Comparison of ENCODE assay signal across 8 cellular contexts in the genomic region with DNA sequence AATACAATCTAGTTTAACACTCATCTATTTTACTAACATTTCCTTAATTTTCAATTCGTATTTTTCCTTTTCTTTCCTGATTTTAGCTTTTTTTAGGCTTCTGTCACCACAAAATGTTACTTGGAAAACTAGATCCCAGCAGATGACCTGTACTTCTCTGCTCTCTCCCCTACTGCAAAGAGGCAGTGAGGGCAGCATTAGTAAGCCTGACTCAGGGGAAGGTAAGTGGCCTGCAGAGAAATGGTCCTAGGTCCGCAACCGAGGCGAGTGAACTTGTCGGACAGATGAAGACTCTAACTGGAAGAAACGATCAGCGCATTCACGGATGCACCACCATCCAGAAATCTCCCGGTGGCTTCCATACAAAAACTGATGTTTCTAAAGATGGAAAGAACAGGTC. TPM values are rescaled to one million over a fixed set of nuclear protein-coding genes. Genes with fewer than 3 reads are reported as not detected.
DNase-seq lines count a peak whose midpoint lies in the region; ATAC-seq, FAIRE-seq and TF ChIP-seq lines count a peak whose summit lies in the region.

No MANE protein-coding gene starts in this region.

- intact Hi-C loops in activated naive CD4-positive, alpha-beta T cell treated with anti-CD3 and anti-CD28 coated beads for 36 hours (cut with micrococcal nuclease), result loop anchor here (2.0 kb wide), 1 partner anchor 288 kb away; no protein-coding TSS in a partner anchor
- intact Hi-C loops in K562 (cut with micrococcal nuclease), result no loop called here

- H2AFZ ChIP-seq in K562 (ENCODE audit: low read depth, low read length), result no peak overlapping the region
- no peak overlapping the region for H2AFZ ChIP-seq in mesenchymal stem cell (ENCODE audit: low read depth, low read length)

- H3K27ac ChIP-seq in K562 (ENCODE audit: extremely low read depth, low read depth, low read length), result peak overlapping the region; percentile 67; the same call in 2 of the 3 replicates
- H3K27ac ChIP-seq in mesenchymal stem cell (ENCODE audit: low read length, poor library complexity, severe bottlenecking), result peak overlapping the region; percentile 12
- peak overlapping the region; percentile 86 to 93 (median 88) for H3K27ac ChIP-seq in upper lobe of left lung

- CTCF ChIA-PET in activated naive CD4-positive, alpha-beta T cell treated with anti-CD3 and anti-CD28 coated beads for 36 hours (lab: Charles Lee), result interaction anchor here (1.3 kb wide), 1 partner anchor 249 kb away, joined by 7 read pairs; no protein-coding TSS in a partner anchor
- CTCF ChIA-PET in K562 (lab: Yijun Ruan, JAX; ENCODE audit: low intra/inter-chr PET ratio), result no interaction called here

- H3K4me3 ChIP-seq in K562 (no peak overlapping the region), mesenchymal stem cell (ENCODE audit: insufficient read depth in 1 of 2, low read depth in 1 of 2, low read length in 2 of 2) (peak overlapping the region in 1 of 2 experiments; percentile 58), upper lobe of left lung (peak overlapping the region in 2 of 4 donors; percentile 7 to 21)

- H3K4me2 ChIP-seq in K562 (ENCODE audit: insufficient read depth, low read length) (no peak overlapping the region), mesenchymal stem cell (ENCODE audit: low read length, poor library complexity, severe bottlenecking) (no peak overlapping the region)

- no peak overlapping the region for H3K4me3 Mint-ChIP-seq in activated naive CD4-positive, alpha-beta T cell treated with anti-CD3 and anti-CD28 coated beads for 36 hours

- no peaks in the 10 kb centered on the region for H3K9me3 ChIP-seq in K562 (replicated peaks; ENCODE audit: control insufficient read depth, insufficient read depth, low read depth, low read length)
- H3K9me3 ChIP-seq in mesenchymal stem cell (ENCODE audit: control insufficient read depth, low read length), result no peaks in the 10 kb centered on the region
- no peaks in the 10 kb centered on the region for H3K9me3 ChIP-seq in upper lobe of left lung

- peaks cover 48% of the 10 kb centered on the region for H3K4me1 Mint-ChIP-seq in activated naive CD4-positive, alpha-beta T cell treated with anti-CD3 and anti-CD28 coated beads for 36 hours (ENCODE audit: low read depth)

- no peak overlapping the region for H2BK15ac ChIP-seq in mesenchymal stem cell (ENCODE audit: low read depth, poor library complexity, severe bottlenecking)

- H3K4ac ChIP-seq in mesenchymal stem cell (ENCODE audit: low read depth in 1 of 2, low read length in 2 of 2), result no peak overlapping the region

- H3K27me3 Mint-ChIP-seq in activated naive CD4-positive, alpha-beta T cell treated with anti-CD3 and anti-CD28 coated beads for 36 hours (ENCODE audit: low read depth), result no peaks in the 10 kb centered on the region

- in situ Hi-C loops in K562 (cut with MboI), result no loop called here

- H3K9me1 ChIP-seq in K562 (ENCODE audit: control insufficient read depth, insufficient read depth, low read length), result no peaks in the 10 kb centered on the region

- no peak for DNase-seq in activated naive CD4-positive, alpha-beta T cell treated with anti-CD3 and anti-CD28 coated beads for 36 hours
- no peak for DNase-seq in activated naive CD4-positive, alpha-beta T cell treated with anti-CD3 and anti-CD28 coated beads, Interleukin-2, amount 50 U/mL, for 16 hours
- DNase-seq in K562 (ENCODE audit: extremely low read depth in 1 of 4, low spot score in 3 of 4), result no peak
- peak; percentile 59 for DNase-seq in mesenchymal stem cell
- no peak for DNase-seq in upper lobe of left lung
- no peak for DNase-seq in SIG-M5 (lab: John Stamatoyannopoulos, UW)

- POLR2A ChIA-PET in K562 (lab: Yijun Ruan, JAX), result interaction anchor here (0.6 to 3.6 kb wide), 10 partner anchors 8 to 272 kb away, joined by 3 to 18 read pairs (median 5); a partner anchor contains a TSS

- no peak for TF ChIP-seq EP300 in K562 (IDR thresholded peaks at IDR 0.05; ENCODE audit: low read length)
- TF ChIP-seq EP300 in upper lobe of left lung (IDR thresholded peaks at IDR 0.05), result no peak

- no peaks in the 10 kb centered on the region for H3K9me3 Mint-ChIP-seq in activated naive CD4-positive, alpha-beta T cell treated with anti-CD3 and anti-CD28 coated beads for 36 hours

- FAIRE-seq in K562 (lab: Jason Lieb, UNC), result no peak

- H3K27ac Mint-ChIP-seq in activated naive CD4-positive, alpha-beta T cell treated with anti-CD3 and anti-CD28 coated beads for 36 hours, result peak overlapping the region; percentile 59

- no peaks in the 10 kb centered on the region for H3K79me2 ChIP-seq in K562 (ENCODE audit: control insufficient read depth, insufficient read depth, low read length)

- H4K91ac ChIP-seq in mesenchymal stem cell (ENCODE audit: low read length), result no peak overlapping the region

- 91% methylated on average over 9 of the region's 9 CpGs for WGBS in K562 (ENCODE audit: insufficient coverage, low coverage, missing lambda C conversion rate)
- WGBS in mesenchymal stem cell, result 65% methylated on average over 9 of the region's 9 CpGs
- 90 to 93% methylated on average over 9 of the region's 9 CpGs for WGBS in upper lobe of left lung, 2 donors

- no peak overlapping the region for H4K8ac ChIP-seq in mesenchymal stem cell (ENCODE audit: low read length)

- H3K36me3 Mint-ChIP-seq in activated naive CD4-positive, alpha-beta T cell treated with anti-CD3 and anti-CD28 coated beads for 36 hours (ENCODE audit: low read depth), result peaks cover 16% of the 10 kb centered on the region

- no TSS peak for BruUV-seq in K562 (replicated peaks; lab: Mats Ljungman, UMichigan)

- H3K36me3 ChIP-seq in K562 (ENCODE audit: control insufficient read depth, insufficient read depth, low read length) (peaks cover 71% of the 10 kb centered on the region; the same call in 2 of the 3 replicates), mesenchymal stem cell (ENCODE audit: control insufficient read depth in 1 of 2, insufficient read depth in 2 of 2, low read depth in 1 of 2, low read length in 2 of 2) (peaks cover 58 to 70% of the 10 kb centered on the region in 2 experiments), upper lobe of left lung (peaks cover 0 to 72% (median 36%) of the 10 kb centered on the region in 4 donors)

- peak overlapping the region; percentile 3 for H2AK5ac ChIP-seq in mesenchymal stem cell (ENCODE audit: low read length, severe bottlenecking)

- no peak overlapping the region for H2BK120ac ChIP-seq in mesenchymal stem cell (ENCODE audit: low read depth, low read length)

- H3K27me3 ChIP-seq in K562 (ENCODE audit: control insufficient read depth in 2 of 2, insufficient read depth in 2 of 2, low read length in 2 of 2) (no peaks in the 10 kb centered on the region), mesenchymal stem cell (ENCODE audit: control insufficient read depth in 1 of 2, insufficient read depth in 1 of 2, low read length in 2 of 2) (no peaks in the 10 kb centered on the region), upper lobe of left lung (no peaks in the 10 kb centered on the region)

- TF ChIP-seq POLR2A in K562 (conservative IDR thresholded peaks at IDR 0.05), result no peak
- TF ChIP-seq POLR2A in upper lobe of left lung (IDR thresholded peaks at IDR 0.05), result no peak

- H4K20me1 ChIP-seq in K562 (replicated peaks; ENCODE audit: control insufficient read depth, insufficient read depth, low read length), result no peaks in the 10 kb centered on the region

- no peak for ATAC-seq in K562
- ATAC-seq in upper lobe of left lung (ENCODE audit: low FRiP score in 2 of 2), result no peak
- ATAC-seq in HG03439 (IDR thresholded peaks at IDR 0.05; ENCODE audit: unreplicated experiment), result no peak
- ATAC-seq in HG02973 (IDR thresholded peaks at IDR 0.05; ENCODE audit: unreplicated experiment), result no peak

- peaks cover 13 to 14% of the 10 kb centered on the region in 2 experiments for H3K4me1 ChIP-seq in K562 (replicated peaks in 1 of 2; ENCODE audit: control insufficient read depth in 2 of 2, insufficient read depth in 2 of 2, low read length in 2 of 2)
- peaks cover 31% of the 10 kb centered on the region for H3K4me1 ChIP-seq in mesenchymal stem cell (ENCODE audit: control insufficient read depth, insufficient read depth, low read depth, low read length)
- peaks cover 32 to 54% (median 42%) of the 10 kb centered on the region in 4 donors for H3K4me1 ChIP-seq in upper lobe of left lung

- H3K14ac ChIP-seq in mesenchymal stem cell (ENCODE audit: low read length in 2 of 2), result no peak overlapping the region

- H2BK5ac ChIP-seq in mesenchymal stem cell (ENCODE audit: low read depth, low read length, poor library complexity, severe bottlenecking), result no peak overlapping the region

- peak overlapping the region in 1 of 2 experiments; percentile 44 for H2BK12ac ChIP-seq in mesenchymal stem cell (ENCODE audit: low read length in 2 of 2)

- TF ChIP-seq RAD21 in K562 (CRISPR knock-in tag; conservative IDR thresholded peaks at IDR 0.05 in 1 of 2, IDR thresholded peaks at IDR 0.05 in 1 of 2), result no peak

- no peak overlapping the region for H3K23ac ChIP-seq in mesenchymal stem cell (ENCODE audit: low read length in 2 of 2)

- peaks cover 17% of the 10 kb centered on the region for H3K79me1 ChIP-seq in mesenchymal stem cell (replicated peaks; ENCODE audit: low read length, poor library complexity, severe bottlenecking)

- peak overlapping the region in 1 of 2 experiments; percentile 81 for H3K18ac ChIP-seq in mesenchymal stem cell (ENCODE audit: low read depth in 1 of 2, low read length in 2 of 2)

- no peak for TF ChIP-seq CTCF in K562 (IDR thresholded peaks at IDR 0.05 in 2 of 3, conservative IDR thresholded peaks at IDR 0.05 in 1 of 3; ENCODE audit: insufficient read depth in 2 of 3, low read depth in 1 of 3, low read length in 3 of 3)
- TF ChIP-seq CTCF in upper lobe of left lung (IDR thresholded peaks at IDR 0.05), result no peak

- H3K9ac ChIP-seq in K562 (ENCODE audit: insufficient read depth in 1 of 2, low read depth in 2 of 2, low read length in 2 of 2) (no peak overlapping the region), mesenchymal stem cell (ENCODE audit: low read length) (peak overlapping the region; percentile 95)

RNA-seq across cellular contexts. Expression of a gene that starts 20.4 kb away (rescaled TPM):
- 10 to 100 TPM; 18.3 to 19.8 TPM for total RNA-seq in activated naive CD4-positive, alpha-beta T cell treated with anti-CD3 and anti-CD28 coated beads for 36 hours
- total RNA-seq in K562 (2011; cell fraction: chromatin; rRNA removed; ENCODE audit: low replicate concordance), result 45.4 and 56.1 TPM in 2 replicates
- 65.7 and 72.4 TPM in 2 replicates for total RNA-seq in K562 (2011; cell fraction: nucleolus; rRNA removed)
- 57.3 and 58.4 TPM in 2 replicates for total RNA-seq in K562 (2011; cell fraction: nucleoplasm; rRNA removed)
- total RNA-seq in K562 (2014; rRNA removed) (35.0 and 49.2 TPM in 2 replicates), K562 (2014; rRNA removed; fragmentation: Illumina TruSeq; extraction: Trizol) (32.9 and 35.7 TPM in 2 replicates), K562 (2015; rRNA removed; fragmentation: Illumina TruSeq; extraction: Trizol) (41.1 and 42.9 TPM in 2 replicates), K562 (2021) (38.9 and 39.7 TPM in 2 replicates), upper lobe of left lung (100 to 1,000 TPM in 2 of 6 donors, 10 to 100 TPM in 4; 48.2 to 158 (median 87.7) TPM)
- polyA plus RNA-seq in K562 (2011; rRNA removed) (41.9 and 50.8 TPM in 2 replicates), K562 (2014; fragmentation: Illumina TruSeq; extraction: Trizol) (41.5 and 46.1 TPM in 2 replicates), K562 (2014; fragmentation: Nextera tagmentation; extraction: Ambion mirVana) (10 to 100 TPM; 16.7 to 29.4 TPM), K562 (2014; rRNA removed) (32.7 and 37.5 TPM in 2 replicates)
- polyA plus RNA-seq in K562 (2011; cell fraction: cytosol; rRNA removed), result 46.0 and 54.1 TPM in 2 replicates
- polyA plus RNA-seq in K562 (2011; cell fraction: nucleus; rRNA removed), result 73.1 and 80.6 TPM in 2 replicates
- 32.9 and 33.9 TPM in 2 replicates for polyA plus RNA-seq in K562 (2012)
- polyA minus RNA-seq in K562 (2011; rRNA and poly(A)+ RNA removed), result 32.4 and 38.1 TPM in 2 replicates
- 21.2 TPM in 2 replicates for polyA minus RNA-seq in K562 (2011; cell fraction: cytosol; rRNA and poly(A)+ RNA removed)
- 17.1 and 22.2 TPM in 2 replicates for polyA minus RNA-seq in K562 (2011; cell fraction: nucleus; rRNA and poly(A)+ RNA removed)
- 59.7 TPM for polyA plus RNA-seq in mesenchymal stem cell (2013, experiment 1 of 2)
- 60.6 TPM for polyA plus RNA-seq in mesenchymal stem cell (2013, experiment 2 of 2)

RNA-seq across cellular contexts. Expression of a gene that starts 20.6 kb away (rescaled TPM):
- total RNA-seq in activated naive CD4-positive, alpha-beta T cell treated with anti-CD3 and anti-CD28 coated beads for 36 hours, result 10 to 100 TPM; 16.2 to 17.9 TPM
- total RNA-seq in K562 (2011; cell fraction: chromatin; rRNA removed; ENCODE audit: low replicate concordance), result 8.4 and 13.9 TPM in 2 replicates
- 7.5 and 9.3 TPM in 2 replicates for total RNA-seq in K562 (2011; cell fraction: nucleolus; rRNA removed)
- total RNA-seq in K562 (2011; cell fraction: nucleoplasm; rRNA removed), result 11.0 and 15.7 TPM in 2 replicates
- total RNA-seq in K562 (2014; rRNA removed) (70.9 and 77.2 TPM in 2 replicates), K562 (2014; rRNA removed; fragmentation: Illumina TruSeq; extraction: Trizol) (70.9 and 79.2 TPM in 2 replicates), K562 (2015; rRNA removed; fragmentation: Illumina TruSeq; extraction: Trizol) (56.5 and 61.2 TPM in 2 replicates), K562 (2021) (53.5 and 55.4 TPM in 2 replicates), upper lobe of left lung (10 to 100 TPM in 3 of 6 donors, 1 to 10 TPM in 3; 2.1 to 13.2 (median 10.5) TPM)
- polyA plus RNA-seq in K562 (2011; rRNA removed) (46.2 and 68.4 TPM in 2 replicates), K562 (2014; fragmentation: Illumina TruSeq; extraction: Trizol) (89.0 and 105 TPM in 2 replicates), K562 (2014; fragmentation: Nextera tagmentation; extraction: Ambion mirVana) (100 to 1,000 TPM; 152 to 225 TPM), K562 (2014; rRNA removed) (81.3 and 81.7 TPM in 2 replicates)
- polyA plus RNA-seq in K562 (2011; cell fraction: cytosol; rRNA removed), result 27.7 and 40.4 TPM in 2 replicates
- 15.4 and 19.6 TPM in 2 replicates for polyA plus RNA-seq in K562 (2011; cell fraction: nucleus; rRNA removed)
- 32.4 and 47.1 TPM in 2 replicates for polyA plus RNA-seq in K562 (2012)
- polyA minus RNA-seq in K562 (2011; rRNA and poly(A)+ RNA removed), result 48.2 and 54.4 TPM in 2 replicates
- polyA minus RNA-seq in K562 (2011; cell fraction: cytosol; rRNA and poly(A)+ RNA removed), result 19.5 and 24.8 TPM in 2 replicates
- polyA minus RNA-seq in K562 (2011; cell fraction: nucleus; rRNA and poly(A)+ RNA removed), result 6.1 and 12.2 TPM in 2 replicates
- 8.1 TPM for polyA plus RNA-seq in mesenchymal stem cell (2013, experiment 1 of 2)
- 8.2 TPM for polyA plus RNA-seq in mesenchymal stem cell (2013, experiment 2 of 2)

RNA-seq across cellular contexts. Expression of a gene that starts 33.2 kb away (rescaled TPM):
- 10 to 100 TPM; 39.0 to 39.8 TPM for total RNA-seq in activated naive CD4-positive, alpha-beta T cell treated with anti-CD3 and anti-CD28 coated beads for 36 hours
- total RNA-seq in K562 (2011; cell fraction: chromatin; rRNA removed; ENCODE audit: low replicate concordance), result 61.0 and 92.1 TPM in 2 replicates
- 32.5 and 33.7 TPM in 2 replicates for total RNA-seq in K562 (2011; cell fraction: nucleolus; rRNA removed)
- 45.0 and 59.2 TPM in 2 replicates for total RNA-seq in K562 (2011; cell fraction: nucleoplasm; rRNA removed)
- 51.8 and 54.1 TPM in 2 replicates for total RNA-seq in K562 (2014; rRNA removed)
- total RNA-seq in K562 (2014; rRNA removed; fragmentation: Illumina TruSeq; extraction: Trizol), result 41.2 and 49.8 TPM in 2 replicates
- 41.3 and 44.2 TPM in 2 replicates for total RNA-seq in K562 (2015; rRNA removed; fragmentation: Illumina TruSeq; extraction: Trizol)
- total RNA-seq in K562 (2021), result 44.5 and 54.0 TPM in 2 replicates
- polyA plus RNA-seq in K562 (2011; rRNA removed), result 25.1 and 25.5 TPM in 2 replicates
- 11.7 and 15.8 TPM in 2 replicates for polyA plus RNA-seq in K562 (2011; cell fraction: cytosol; rRNA removed)
- polyA plus RNA-seq in K562 (2011; cell fraction: nucleus; rRNA removed), result 76.2 and 81.9 TPM in 2 replicates
- 41.7 and 44.5 TPM in 2 replicates for polyA plus RNA-seq in K562 (2012)
- 54.4 and 54.7 TPM in 2 replicates for polyA plus RNA-seq in K562 (2014; fragmentation: Illumina TruSeq; extraction: Trizol)
- polyA plus RNA-seq in K562 (2014; fragmentation: Nextera tagmentation; extraction: Ambion mirVana), result 1 to 10 TPM; 3.8 to 4.1 TPM
- 33.8 and 42.4 TPM in 2 replicates for polyA plus RNA-seq in K562 (2014; rRNA removed)
- polyA minus RNA-seq in K562 (2011; rRNA and poly(A)+ RNA removed), result 30.9 and 32.3 TPM in 2 replicates
- polyA minus RNA-seq in K562 (2011; cell fraction: cytosol; rRNA and poly(A)+ RNA removed), result 24.0 and 24.8 TPM in 2 replicates
- polyA minus RNA-seq in K562 (2011; cell fraction: nucleus; rRNA and poly(A)+ RNA removed), result 34.9 and 53.4 TPM in 2 replicates
- 16.7 TPM for polyA plus RNA-seq in mesenchymal stem cell (2013, experiment 1 of 2)
- 16.5 TPM for polyA plus RNA-seq in mesenchymal stem cell (2013, experiment 2 of 2)
- total RNA-seq in upper lobe of left lung, result 10 to 100 TPM; 33.8 to 87.0 (median 46.6) TPM

RNA-seq across cellular contexts. Expression of a gene that starts 33.4 kb away (rescaled TPM):
- total RNA-seq in activated naive CD4-positive, alpha-beta T cell treated with anti-CD3 and anti-CD28 coated beads for 36 hours, result 10 to 100 TPM; 26.1 to 26.2 TPM
- total RNA-seq in K562 (2011; cell fraction: chromatin; rRNA removed; ENCODE audit: low replicate concordance), result 11.3 and 17.2 TPM in 2 replicates
- total RNA-seq in K562 (2011; cell fraction: nucleolus; rRNA removed), result 7.4 and 9.3 TPM in 2 replicates
- total RNA-seq in K562 (2011; cell fraction: nucleoplasm; rRNA removed), result 14.2 and 25.6 TPM in 2 replicates
- total RNA-seq in K562 (2014; rRNA removed) (32.6 and 33.8 TPM in 2 replicates), K562 (2014; rRNA removed; fragmentation: Illumina TruSeq; extraction: Trizol) (64.7 and 73.9 TPM in 2 replicates), K562 (2015; rRNA removed; fragmentation: Illumina TruSeq; extraction: Trizol) (54.4 and 61.2 TPM in 2 replicates), K562 (2021) (38.5 and 46.4 TPM in 2 replicates), upper lobe of left lung (10 to 100 TPM in 1 of 6 donors, 1 to 10 TPM in 5; 2.1 to 10.3 (median 8.6) TPM)
- polyA plus RNA-seq in K562 (2011; rRNA removed) (34.0 and 48.7 TPM in 2 replicates), K562 (2014; fragmentation: Illumina TruSeq; extraction: Trizol) (48.6 and 55.2 TPM in 2 replicates), K562 (2014; fragmentation: Nextera tagmentation; extraction: Ambion mirVana) (100 to 1,000 TPM; 180 to 203 TPM), K562 (2014; rRNA removed) (61.6 and 75.1 TPM in 2 replicates)
- polyA plus RNA-seq in K562 (2011; cell fraction: cytosol; rRNA removed), result 3.6 and 12.9 TPM in 2 replicates
- 3.1 and 6.0 TPM in 2 replicates for polyA plus RNA-seq in K562 (2011; cell fraction: nucleus; rRNA removed)
- polyA plus RNA-seq in K562 (2012), result 31.9 and 61.8 TPM in 2 replicates
- 14.8 and 16.0 TPM in 2 replicates for polyA minus RNA-seq in K562 (2011; rRNA and poly(A)+ RNA removed)
- 4.3 and 6.0 TPM in 2 replicates for polyA minus RNA-seq in K562 (2011; cell fraction: cytosol; rRNA and poly(A)+ RNA removed)
- 5.5 and 7.6 TPM in 2 replicates for polyA minus RNA-seq in K562 (2011; cell fraction: nucleus; rRNA and poly(A)+ RNA removed)
- 14.3 TPM for polyA plus RNA-seq in mesenchymal stem cell (2013, experiment 1 of 2)
- polyA plus RNA-seq in mesenchymal stem cell (2013, experiment 2 of 2), result 14.7 TPM

Comparison
In these comparisons a context has a peak if more than half of its experiments do, and no peak if none do; other contexts are left out.
1. H3K27ac ChIP-seq: peak in every context shown above with its lines; median percentile 88 in upper lobe of left lung; 67 in K562; 12 in mesenchymal stem cell.